Comparison of ENCODE assay signal across 21 cellular contexts in genomic region chr3:157921767-157922166, GRCh38.
"Had no signal": no experiment of that assay in that cellular context is flagged by ENCODE, and none has a peak within 500 bp of the region (broad histone marks: within the 10 kb centered on the region; RNA-seq: fewer than 3 reads in every experiment).

No MANE protein-coding gene starts in this region.

- H3K4me1 Mint-ChIP-seq: activated CD4-positive, alpha-beta T cell treated with anti-CD3 and anti-CD28 coated beads, Interleukin-2, amount 10 ng/mL, durations not matched to agents 7 days and 5 days; activated naive CD4-positive, alpha-beta T cell treated with anti-CD3 and anti-CD28 coated beads, Interleukin-2, amount 10 ng/mL, durations not matched to agents 7 days and 5 days; memory B cell had no signal

- H3K36me3 Mint-ChIP-seq: activated naive CD4-positive, alpha-beta T cell treated with anti-CD3 and anti-CD28 coated beads, Interleukin-2, amount 10 ng/mL, durations not matched to agents 7 days and 5 days; memory B cell; natural killer cell treated with Interleukin-12 subunit alpha and Interleukin-12 subunit beta and Interleukin-15 and Interleukin-18, amount 100 ng/mL, for 72 hours; stimulated activated memory B cell treated with anti-CD40 and anti-IgM and Interleukin-4, amounts not matched to agents 10 μg/mL and 1 μg/mL and 100 μg/mL, for 72 hours had no signal

- H3K9me3 ChIP-seq: colonic mucosa, gastroesophageal sphincter, left ventricle myocardium inferior, tibial artery, uterus had no signal

- H3K4me3 Mint-ChIP-seq: activated CD4-positive, alpha-beta T cell treated with anti-CD3 and anti-CD28 coated beads, Interleukin-2, amount 10 ng/mL, durations not matched to agents 7 days and 5 days; activated naive CD4-positive, alpha-beta T cell treated with anti-CD3 and anti-CD28 coated beads, Interleukin-2, amount 10 ng/mL, durations not matched to agents 7 days and 5 days; memory B cell; natural killer cell treated with Interleukin-12 subunit alpha and Interleukin-12 subunit beta and Interleukin-15 and Interleukin-18, amount 100 ng/mL, for 72 hours; stimulated activated memory B cell treated with anti-CD40 and anti-IgM and Interleukin-4, amounts not matched to agents 10 μg/mL and 1 μg/mL and 100 μg/mL, for 72 hours had no signal

- H3K27ac Mint-ChIP-seq: activated CD4-positive, alpha-beta T cell treated with anti-CD3 and anti-CD28 coated beads, Interleukin-2, amount 10 ng/mL, durations not matched to agents 7 days and 5 days; activated naive CD4-positive, alpha-beta T cell treated with anti-CD3 and anti-CD28 coated beads, Interleukin-2, amount 10 ng/mL, durations not matched to agents 7 days and 5 days; activated T-helper 2 cell treated with anti-CD3 and anti-CD28 coated beads, Interferon-gamma antibody, Interleukin-2, Interleukin-4, amounts not matched to agents 10 μg/mL and 5 μg/mL and 100 μg/mL, durations not matched to agents 14 hours and 24 hours and 36 hours; memory B cell; natural killer cell treated with Interleukin-12 subunit alpha and Interleukin-12 subunit beta and Interleukin-15 and Interleukin-18, amount 100 ng/mL, for 72 hours; stimulated activated memory B cell treated with anti-CD40 and anti-IgM and Interleukin-4, amounts not matched to agents 10 μg/mL and 1 μg/mL and 100 μg/mL, for 72 hours had no signal

- DNase-seq: activated CD4-positive, alpha-beta T cell treated with anti-CD3 and anti-CD28 coated beads, Interleukin-2, amount 10 ng/mL, durations not matched to agents 7 days and 5 days; activated CD4-positive, CD25-positive, alpha-beta regulatory T cell; activated CD8-positive, alpha-beta memory T cell treated with anti-CD3 and anti-CD28 coated beads for 24 hours; activated naive CD4-positive, alpha-beta T cell treated with anti-CD3 and anti-CD28 coated beads, Interleukin-2, amount 10 ng/mL, durations not matched to agents 7 days and 5 days; activated T-cell treated with anti-CD3 and anti-CD28 coated beads for 4 hours; caudate nucleus; colonic mucosa; effector CD4-positive, alpha-beta T cell; kidney; left ventricle myocardium inferior; nucleus accumbens; right cardiac atrium; tibial artery; uterus had no signal

- H3K27me3 ChIP-seq: colonic mucosa, gastroesophageal sphincter, hepatocyte, tibial artery, uterus had no signal

- H3K27me3 Mint-ChIP-seq: activated CD4-positive, alpha-beta T cell treated with anti-CD3 and anti-CD28 coated beads, Interleukin-2, amount 10 ng/mL, durations not matched to agents 7 days and 5 days; activated naive CD4-positive, alpha-beta T cell treated with anti-CD3 and anti-CD28 coated beads, Interleukin-2, amount 10 ng/mL, durations not matched to agents 7 days and 5 days; memory B cell; stimulated activated memory B cell treated with anti-CD40 and anti-IgM and Interleukin-4, amounts not matched to agents 10 μg/mL and 1 μg/mL and 100 μg/mL, for 72 hours had no signal

- H3K4me1 ChIP-seq: colonic mucosa, gastroesophageal sphincter, left ventricle myocardium inferior, tibial artery, uterus had no signal

- H3K4me3 ChIP-seq: colonic mucosa, gastroesophageal sphincter, hepatocyte, left ventricle myocardium inferior, smooth muscle cell, tibial artery, uterus had no signal

- ATAC-seq: gastroesophageal sphincter; natural killer cell treated with Interleukin-12 subunit alpha and Interleukin-12 subunit beta and Interleukin-15 and Interleukin-18, amount 100 ng/mL, for 72 hours; right cardiac atrium had no signal

- H3K36me3 ChIP-seq: colonic mucosa, gastroesophageal sphincter, left ventricle myocardium inferior, tibial artery, uterus had no signal

- H3K27ac ChIP-seq: colonic mucosa, gastroesophageal sphincter, hepatocyte, left ventricle myocardium inferior, tibial artery, uterus had no signal

- H3K9me3 Mint-ChIP-seq: activated naive CD4-positive, alpha-beta T cell treated with anti-CD3 and anti-CD28 coated beads, Interleukin-2, amount 10 ng/mL, durations not matched to agents 7 days and 5 days; activated T-helper 2 cell treated with anti-CD3 and anti-CD28 coated beads, Interferon-gamma antibody, Interleukin-2, Interleukin-4, amounts not matched to agents 10 μg/mL and 5 μg/mL and 100 μg/mL, durations not matched to agents 14 hours and 24 hours and 36 hours; stimulated activated memory B cell treated with anti-CD40 and anti-IgM and Interleukin-4, amounts not matched to agents 10 μg/mL and 1 μg/mL and 100 μg/mL, for 72 hours had no signal
